ENCODE assay signal across 8 cellular contexts in genomic region chr1:234309598-234310459, GRCh38.
A peak's percentile ranks its signal among the peaks of the same experiment; 100 is the strongest.
DNase-seq lines count a peak whose midpoint lies in the region; ATAC-seq, FAIRE-seq and TF ChIP-seq lines count a peak whose summit lies in the region.

No MANE protein-coding gene starts in this region.

- ATAC-seq in gastroesophageal sphincter = peak; percentile 66
- ATAC-seq in upper lobe of left lung (ENCODE audit: low FRiP score in 2 of 2) = peak; percentile 85

- H3K36me3 ChIP-seq in gastroesophageal sphincter (no peaks in the 10 kb centered on the region), trophoblast cell (ENCODE audit: control insufficient read depth in 1 of 2, insufficient read depth in 2 of 2, low read length in 2 of 2) (no peaks in the 10 kb centered on the region), upper lobe of left lung (no peaks in the 10 kb centered on the region)

- H2BK12ac ChIP-seq in trophoblast cell (ENCODE audit: low read length) = no peak overlapping the region

- CTCF ChIA-PET in RWPE1 (lab: Yijun Ruan, JAX) = interaction anchor here (0.6 to 3.0 kb wide), 31 partner anchors 8 to 1332 kb away, joined by 3 to 15 read pairs (median 4); no protein-coding TSS in a partner anchor

- no peak overlapping the region for H3K4ac ChIP-seq in trophoblast cell (ENCODE audit: low read depth, low read length)

- TF ChIP-seq POLR2A in H54 (IDR thresholded peaks at IDR 0.05; ENCODE audit: low read depth, low read length) = no peak
- TF ChIP-seq POLR2A in gastroesophageal sphincter (IDR thresholded peaks at IDR 0.05) = no peak
- no peak for TF ChIP-seq POLR2A in upper lobe of left lung (IDR thresholded peaks at IDR 0.05)

- no peak overlapping the region for H3K14ac ChIP-seq in trophoblast cell (ENCODE audit: low read length)

- H3K9ac ChIP-seq in trophoblast cell (ENCODE audit: low read length) = no peak overlapping the region

- H3K27me3 ChIP-seq in gastroesophageal sphincter = peaks cover 13% of the 10 kb centered on the region
- no peaks in the 10 kb centered on the region for H3K27me3 ChIP-seq in trophoblast cell (ENCODE audit: insufficient read depth, low read length)
- H3K27me3 ChIP-seq in upper lobe of left lung = peaks cover 0 to 4% (median 0%) of the 10 kb centered on the region in 4 donors

- no peak overlapping the region for H4K91ac ChIP-seq in trophoblast cell (ENCODE audit: low read depth, low read length)

- H3K4me3 ChIP-seq in gastroesophageal sphincter (no peak overlapping the region), trophoblast cell (ENCODE audit: low read depth, low read length) (no peak overlapping the region), upper lobe of left lung (peak overlapping the region in 3 of 4 donors; percentile 1 to 15 (median 3))

- WGBS in gastroesophageal sphincter (ENCODE audit: low coverage in 1 of 2), 2 donors = 19 to 37% methylated on average over 13 to 20 of the region's 26 CpGs
- no CpG with 5 or more reads among the region's 26 CpGs for WGBS in trophoblast cell (ENCODE audit: extremely low coverage, insufficient coverage, insufficient read length)
- WGBS in upper lobe of left lung, 2 donors = 33 to 43% methylated on average over 26 of the region's 26 CpGs

- H3K27ac ChIP-seq in RWPE1 (peak overlapping the region; percentile 55), gastroesophageal sphincter (no peak overlapping the region), trophoblast cell (ENCODE audit: low read depth, low read length) (no peak overlapping the region), upper lobe of left lung (no peak overlapping the region)

- no peak overlapping the region for H3K23ac ChIP-seq in trophoblast cell (ENCODE audit: low read length)

- no peak overlapping the region for H2BK120ac ChIP-seq in trophoblast cell (ENCODE audit: insufficient read depth, low read length, poor library complexity)

- POLR2A ChIA-PET in RWPE1 (lab: Yijun Ruan, JAX; ENCODE audit: low non-redundant PET) = interaction anchor here (0.6 kb wide), 1 partner anchor 923 kb away, joined by 4 read pairs; no protein-coding TSS in a partner anchor

- TF ChIP-seq CTCF in RWPE1 (conservative IDR thresholded peaks at IDR 0.05; ENCODE audit: low read depth) (peak; percentile 93), gastroesophageal sphincter (IDR thresholded peaks at IDR 0.05) (peak; percentile 48 to 82 (median 62)), upper lobe of left lung (IDR thresholded peaks at IDR 0.05) (peak; percentile 56 to 86 (median 78))

- H3K9me3 ChIP-seq in gastroesophageal sphincter (no peaks in the 10 kb centered on the region), trophoblast cell (ENCODE audit: insufficient read depth, low read depth, low read length) (no peaks in the 10 kb centered on the region), upper lobe of left lung (no peaks in the 10 kb centered on the region)

- no peak overlapping the region for H4K8ac ChIP-seq in trophoblast cell (ENCODE audit: low read depth, low read length)

- H4K12ac ChIP-seq in trophoblast cell (ENCODE audit: low read depth, low read length) = no peak overlapping the region

- H3K4me1 ChIP-seq in gastroesophageal sphincter = no peaks in the 10 kb centered on the region
- no peaks in the 10 kb centered on the region for H3K4me1 ChIP-seq in trophoblast cell (ENCODE audit: control insufficient read depth in 1 of 2, insufficient read depth in 2 of 2, low read length in 2 of 2)
- peaks cover 0 to 14% (median 11%) of the 10 kb centered on the region in 4 donors for H3K4me1 ChIP-seq in upper lobe of left lung

- DNase-seq in ELF-1 (ENCODE audit: low read depth, low spot score) = peak; percentile 90
- peak; percentile 56 for DNase-seq in H54 (ENCODE audit: insufficient read length, low spot score)
- DNase-seq in LoVo (ENCODE audit: low spot score) = peak; percentile 72
- peak; percentile 79 for DNase-seq in RWPE1 (ENCODE audit: low spot score)
- DNase-seq in activated T-helper 9 cell treated with anti-CD3 and anti-CD28 coated beads, Interleukin-2, amount 50 U/mL, for 16 hours (ENCODE audit: low read depth) = peak; percentile 51
- DNase-seq in trophoblast cell = peak; percentile 67 to 83
- peak; percentile 61 to 74 for DNase-seq in upper lobe of left lung

- no peak overlapping the region for H2AFZ ChIP-seq in trophoblast cell (ENCODE audit: insufficient read depth, low read length, poor library complexity)

- H2AK5ac ChIP-seq in trophoblast cell (ENCODE audit: low read length) = no peak overlapping the region

- H3K79me1 ChIP-seq in trophoblast cell (ENCODE audit: low read length) = no peaks in the 10 kb centered on the region

- TF ChIP-seq EP300 in gastroesophageal sphincter (IDR thresholded peaks at IDR 0.05) (no peak), upper lobe of left lung (IDR thresholded peaks at IDR 0.05) (no peak)

- H3K79me2 ChIP-seq in trophoblast cell (ENCODE audit: control insufficient read depth, insufficient read depth, low read length, poor library complexity) = no peaks in the 10 kb centered on the region

- H3K18ac ChIP-seq in trophoblast cell (ENCODE audit: low read length) = no peak overlapping the region

- H2BK5ac ChIP-seq in trophoblast cell (ENCODE audit: low read depth, low read length, poor library complexity) = no peak overlapping the region

- H3K4me2 ChIP-seq in trophoblast cell (ENCODE audit: low read length) = no peak overlapping the region

- FAIRE-seq in H54 (lab: Jason Lieb, UNC) = no peak

Comparison
In these comparisons a context has a peak if more than half of its experiments do, and no peak if none do; other contexts are left out.
1. H3K4me3 ChIP-seq: peak in upper lobe of left lung (3 of 4); none in gastroesophageal sphincter (0 of 2) and trophoblast cell (single experiment).
2. Peak in every context shown above with its lines, with median percentiles within 50 percentile points of each other: DNase-seq and CTCF ChIP-seq.